1 cellular context compared by ENCODE assay signal in genomic region chr3:40878464-40878905, GRCh38.
TF ChIP-seq lines count a peak whose summit lies in the region.

No MANE protein-coding gene starts in this region.

TF ChIP-seq in HepG2, 621 proteins besides CTCF, POLR2A, EP300 and RAD21 (continued from another document):
- TF ChIP-seq ZNF383 (CRISPR knock-in tag; IDR thresholded peaks at IDR 0.05; ENCODE audit: borderline replicate concordance) (no peak), MATR3 (CRISPR knock-in tag; IDR thresholded peaks at IDR 0.05) (no peak), ZNF891 (CRISPR knock-in tag; IDR thresholded peaks at IDR 0.05) (no peak), ZBTB14 (CRISPR knock-in tag; IDR thresholded peaks at IDR 0.05) (no peak), HNF4G (IDR thresholded peaks at IDR 0.05; ENCODE audit: borderline replicate concordance, low read depth, low read length) (no peak), HNF4G (CRISPR knock-in tag; IDR thresholded peaks at IDR 0.05; ENCODE audit: borderline replicate concordance, low read depth) (no peak), IKZF5 (CRISPR knock-in tag; IDR thresholded peaks at IDR 0.05) (no peak), ARID3A (IDR thresholded peaks at IDR 0.05; ENCODE audit: low read depth, low read length) (no peak), NFYC (CRISPR knock-in tag; IDR thresholded peaks at IDR 0.05) (no peak), HMGXB4 (CRISPR knock-in tag; IDR thresholded peaks at IDR 0.05; ENCODE audit: borderline replicate concordance in 1 of 2, low read depth in 1 of 2) (no peak), RBM39 (IDR thresholded peaks at IDR 0.05; ENCODE audit: low read depth, low read length, poor library complexity, severe bottlenecking) (no peak)
TF ChIP-seq in HepG2: peak in this region for 0.
